10 cellular contexts compared by ENCODE assay signal in genomic region chr1:209673631-209674417, GRCh38. TPM values are rescaled to one million over a fixed set of nuclear protein-coding genes. Genes with fewer than 3 reads are reported as not detected.
DNase-seq lines count a peak whose midpoint lies in the region; ATAC-seq and TF ChIP-seq lines count a peak whose summit lies in the region.
"Had no signal": no experiment of that assay in that cellular context is flagged by ENCODE, and none has a peak within 500 bp of the region (broad histone marks: within the 10 kb centered on the region; RNA-seq: fewer than 3 reads in every experiment).

No MANE protein-coding gene starts in this region.

- H4K20me1 ChIP-seq in PC-3 (ENCODE audit: low read length) = peaks cover 6% of the 10 kb centered on the region; the same call in 1 of the 2 replicates

- no TSS peak for BruUV-seq in PC-3 (replicated peaks; lab: Mats Ljungman, UMichigan)

- no peak overlapping the region for H3K27ac ChIP-seq in PC-3 (ENCODE audit: low read length)
- peak overlapping the region in 1 of 4 donors; percentile 74 for H3K27ac ChIP-seq in transverse colon

- H3K4me3 ChIP-seq in PC-3 (ENCODE audit: low read length) (peak overlapping the region; percentile 71; the same call in 1 of the 2 replicates), fibroblast of the aortic adventitia (ENCODE audit: low read depth, low read length) (no peak overlapping the region), transverse colon (no peak overlapping the region)
- H3K4me3 ChIP-seq: MG63 had no signal

- no peaks in the 10 kb centered on the region for H3K9me3 ChIP-seq in PC-3 (ENCODE audit: low read length)
- no peaks in the 10 kb centered on the region for H3K9me3 ChIP-seq in transverse colon

- no peak for TF ChIP-seq EP300 in transverse colon (IDR thresholded peaks at IDR 0.05; ENCODE audit: low read depth)

- H2AFZ ChIP-seq in PC-3 (ENCODE audit: low read length) = no peak overlapping the region

- in situ Hi-C loops in transverse colon (cut with MboI; ENCODE audit: low pct_ligation_motif_present in 1 of 4, low pct_unique_long_range_greater_than_20kb in 1 of 4, low sequenced_read_pairs in 3 of 4) = no loop called here

- H3K36me3 ChIP-seq in PC-3 (ENCODE audit: low read depth, low read length) (no peaks in the 10 kb centered on the region), transverse colon (no peaks in the 10 kb centered on the region)
- H3K36me3 ChIP-seq: MG63 had no signal

- no peak for TF ChIP-seq POLR2A in transverse colon (IDR thresholded peaks at IDR 0.05)

- peaks cover 41% of the 10 kb centered on the region for H3K79me2 ChIP-seq in PC-3 (ENCODE audit: low read length)

- CTCF ChIA-PET in PC-3 (lab: Charles Lee) = no interaction called here

- WGBS in transverse colon (ENCODE audit: low coverage in 1 of 2), 2 donors = 60 to 70% methylated on average over 4 to 7 of the region's 7 CpGs

- peak overlapping the region; percentile 84 for H3K4me2 ChIP-seq in PC-3 (ENCODE audit: low read length)

- POLR2A ChIA-PET in PC-3 (lab: Charles Lee; ENCODE audit: unreplicated experiment) = interaction anchor here (0.6 to 2.4 kb wide), 5 partner anchors 14 to 25 kb away, joined by 3 to 19 read pairs (median 5); partner anchors contain the start of gene LAMB3

- no peaks in the 10 kb centered on the region for H3F3A ChIP-seq in PC-3 (ENCODE audit: low read length, unreplicated experiment)

- H3K27me3 ChIP-seq in PC-3 (ENCODE audit: low read length) = no peaks in the 10 kb centered on the region
- no peaks in the 10 kb centered on the region for H3K27me3 ChIP-seq in transverse colon

- ATAC-seq in GM19452 (IDR thresholded peaks at IDR 0.05; ENCODE audit: unreplicated experiment) (peak; percentile 1), PC-3 (no peak), GM21717 (IDR thresholded peaks at IDR 0.05; ENCODE audit: unreplicated experiment) (no peak)

- no peak overlapping the region for H3K9ac ChIP-seq in PC-3 (ENCODE audit: low read length)

- intact Hi-C loops in PC-3 (cut with micrococcal nuclease) (no loop called here), posterior vena cava (cut with DNase I) (no loop called here), transverse colon (cut with DNase I; ENCODE audit: low total_unique reads) (no loop called here)

- peaks cover 59% of the 10 kb centered on the region for H3K4me1 ChIP-seq in PC-3 (ENCODE audit: insufficient read depth, low read length)
- peaks cover 8 to 29% (median 19%) of the 10 kb centered on the region in 4 donors for H3K4me1 ChIP-seq in transverse colon

- no peaks in the 10 kb centered on the region for H3K9me2 ChIP-seq in PC-3 (replicated peaks; ENCODE audit: low read length)

- DNase-seq in PC-3 (no peak), fibroblast of the aortic adventitia (ENCODE audit: low read depth) (peak; percentile 90), posterior vena cava (ENCODE audit: low spot score) (peak; percentile 87), NCI-H82 (lab: John Stamatoyannopoulos, UW) (no peak), cerebellar nuclear complex (lab: John Stamatoyannopoulos, UW) (no peak), transverse colon (no peak)
- DNase-seq: MG63 had no signal

- TF ChIP-seq CTCF in PC-3 (conservative IDR thresholded peaks at IDR 0.05; ENCODE audit: low read depth, low read length) (no peak), fibroblast of the aortic adventitia (IDR thresholded peaks at IDR 0.05; ENCODE audit: insufficient read depth, low read length) (no peak), transverse colon (IDR thresholded peaks at IDR 0.05) (no peak)

RNA-seq across cellular contexts. Expression of gene G0S2, which starts 1.4 kb away (rescaled TPM):
- total RNA-seq in PC-3 (2014; rRNA removed) = 620 and 723 TPM in 2 replicates
- 23.0 and 146 TPM in 2 replicates for total RNA-seq in fibroblast of the aortic adventitia (ENCODE audit: low replicate concordance)
- 10 to 100 TPM; 12.5 to 35.0 TPM for total RNA-seq in posterior vena cava
- 10 to 100 TPM in 2 of 4 donors, 1 to 10 TPM in 2; 1.8 to 84.2 (median 26.9) TPM for total RNA-seq in transverse colon

RNA-seq across cellular contexts. Expression of gene LAMB3, which starts 21.6 kb away (rescaled TPM):
- total RNA-seq in PC-3 (2014; rRNA removed) = 473 and 650 TPM in 2 replicates
- total RNA-seq in fibroblast of the aortic adventitia (ENCODE audit: low replicate concordance) = 5.9 and 10.3 TPM in 2 replicates
- 1 to 10 TPM; 1.5 TPM for total RNA-seq in posterior vena cava
- total RNA-seq in transverse colon = 100 to 1,000 TPM in 3 of 4 donors, 10 to 100 TPM in 1; 47.2 to 147 (median 126) TPM

RNA-seq across cellular contexts. Expression of gene HSD11B1, which starts 30.8 kb away (rescaled TPM):
- total RNA-seq in PC-3 (2014; rRNA removed) (not detected in 2 replicates), fibroblast of the aortic adventitia (ENCODE audit: low replicate concordance) (6.3 and 33.3 TPM in 2 replicates), posterior vena cava (10 to 100 TPM; 14.8 to 17.2 TPM), transverse colon (1 to 10 TPM in 3 of 4 donors, not detected in 1; 1.5 to 3.7 (median 2.6) TPM)
- total RNA-seq: osteocyte had no signal

Comparison
In these comparisons a context has a peak if more than half of its experiments do, and no peak if none do; other contexts are left out.
1. DNase-seq: peak in fibroblast of the aortic adventitia (single experiment) and posterior vena cava (single experiment); none in PC-3 (single experiment), NCI-H82 (single experiment), cerebellar nuclear complex (0 of 2) and transverse colon (single experiment).